13 cellular contexts compared by ENCODE assay signal in the genomic region with DNA sequence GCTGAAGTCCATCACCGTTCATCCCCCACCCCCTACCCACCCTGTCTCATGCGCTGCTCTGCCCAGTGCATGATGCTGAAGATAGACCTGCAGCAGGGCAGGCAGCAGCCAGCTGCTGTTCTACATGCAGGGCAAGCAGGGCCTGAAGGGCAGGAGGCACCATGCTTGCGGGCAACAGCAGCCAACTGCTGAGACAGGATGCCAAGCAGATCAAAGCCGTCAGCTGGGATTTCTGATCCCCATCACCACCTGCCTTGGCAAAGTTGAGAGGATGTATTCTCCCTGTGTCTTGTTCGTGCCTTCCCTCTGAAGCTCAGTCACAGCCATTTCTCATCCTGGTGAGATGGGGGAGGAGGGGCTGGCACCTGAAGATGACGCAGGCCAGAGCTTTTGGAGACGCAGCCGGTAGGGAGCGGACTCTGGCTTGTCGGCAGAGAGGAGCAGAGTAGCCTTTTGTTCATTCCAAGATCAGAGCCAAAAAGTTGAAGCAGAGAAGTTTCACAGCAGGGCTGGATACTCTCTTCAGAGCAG.
A peak's percentile ranks its signal among the peaks of the same experiment; 100 is the strongest.
DNase-seq lines count a peak whose midpoint lies in the region; ATAC-seq and TF ChIP-seq lines count a peak whose summit lies in the region.
"Had no signal": no experiment of that assay in that cellular context is flagged by ENCODE, and none has a peak within 500 bp of the region (broad histone marks: within the 10 kb centered on the region; RNA-seq: fewer than 3 reads in every experiment).

No MANE protein-coding gene starts in this region.

- H3K27me3 Mint-ChIP-seq in nephron progenitor cell (ENCODE audit: low read depth, poor library complexity): peaks cover under 1% of the 10 kb centered on the region

- no peaks in the 10 kb centered on the region for H3K36me3 ChIP-seq in Panc1 (ENCODE audit: control insufficient read depth, insufficient read depth, low read length)
- H3K36me3 ChIP-seq: HAP-1 had no signal

- no peaks in the 10 kb centered on the region for H3K36me3 Mint-ChIP-seq in nephron progenitor cell (ENCODE audit: low read depth)
- H3K36me3 Mint-ChIP-seq: CD14-positive monocyte; CD8-positive, alpha-beta T cell had no signal

- peak; percentile 60 for DNase-seq in Jurkat, Clone E6-1 (ENCODE audit: low read depth, low spot score)
- DNase-seq in Panc1 (ENCODE audit: low read depth, low spot score) (no peak), iPS-NIHi7 (ENCODE audit: extremely low spot score) (peak; percentile 8), pons (ENCODE audit: low spot score) (peak; percentile 14), omental fat pad (ENCODE audit: low spot score) (no peak), Right ventricle myocardium superior (no peak), nephron progenitor cell (no peak)
- DNase-seq: CD8-positive, alpha-beta T cell; COR-L47; DMS53; GF-D8 had no signal

- H3K9me3 Mint-ChIP-seq in nephron progenitor cell: no peaks in the 10 kb centered on the region
- H3K9me3 Mint-ChIP-seq: CD8-positive, alpha-beta T cell had no signal

- ATAC-seq in Panc1: peak; percentile 48; the same call in 1 of the 2 replicates
- ATAC-seq in omental fat pad (ENCODE audit: low FRiP score): no peak
- ATAC-seq in Right ventricle myocardium superior (ENCODE audit: poor library complexity): no peak
- ATAC-seq: CD8-positive, alpha-beta T cell had no signal

- no TSS peak for BruUV-seq in Panc1 (replicated peaks; lab: Mats Ljungman, UMichigan)

- no peaks in the 10 kb centered on the region for H3K4me1 ChIP-seq in Panc1 (ENCODE audit: control insufficient read depth, insufficient read depth, low read length)
- H3K4me1 ChIP-seq: HAP-1 had no signal

- 0 out of 2 replicates have a peak, but pooled peaks cover 2% of the 10 kb centered on the region for H3K27me3 ChIP-seq in Panc1 (ENCODE audit: control insufficient read depth, insufficient read depth, low read length)

- POLR2A ChIA-PET in Panc1 (lab: Charles Lee): no interaction called here

- H3K27ac ChIP-seq in Panc1 (ENCODE audit: low read length): no peak overlapping the region

- in situ Hi-C loops in Panc1 (cut with HindIII; ENCODE audit: low pct_unique_long_range_greater_than_20kb, low sequenced_read_pairs): no loop called here

- H3K4me3 ChIP-seq in Jurkat, Clone E6-1 (ENCODE audit: low read length): no peak overlapping the region
- no peak overlapping the region for H3K4me3 ChIP-seq in Panc1 (ENCODE audit: low read depth in 2 of 2, low read length in 2 of 2)
- H3K4me3 ChIP-seq: HAP-1 had no signal

- no peak for TF ChIP-seq CTCF in Panc1 (IDR thresholded peaks at IDR 0.05)
- no peak for TF ChIP-seq CTCF in omental fat pad (IDR thresholded peaks at IDR 0.05)
- TF ChIP-seq CTCF in nephron progenitor cell (IDR thresholded peaks at IDR 0.05): no peak

- intact Hi-C loops in Panc1 (cut with micrococcal nuclease; ENCODE audit: unreplicated experiment) (no loop called here), Right ventricle myocardium superior (cut with DNase I) (no loop called here)

- no peak overlapping the region for H3K4me3 Mint-ChIP-seq in nephron progenitor cell
- H3K4me3 Mint-ChIP-seq: CD14-positive monocyte; CD8-positive, alpha-beta T cell had no signal

- H3K4me1 Mint-ChIP-seq in nephron progenitor cell: no peaks in the 10 kb centered on the region
- H3K4me1 Mint-ChIP-seq: CD14-positive monocyte had no signal

- no peak overlapping the region for H3K27ac Mint-ChIP-seq in nephron progenitor cell
- H3K27ac Mint-ChIP-seq: CD14-positive monocyte; CD8-positive, alpha-beta T cell had no signal

- no peaks in the 10 kb centered on the region for H3K9me3 ChIP-seq in Panc1 (ENCODE audit: control insufficient read depth, insufficient read depth, low read depth, low read length)
- H3K9me3 ChIP-seq: HAP-1 had no signal

- CTCF ChIA-PET in Panc1 (lab: Charles Lee): no interaction called here

Comparison
In these comparisons a context has a peak if more than half of its experiments do, and no peak if none do; other contexts are left out.
1. DNase-seq: peak in Jurkat, Clone E6-1 (single experiment), iPS-NIHi7 (single experiment) and pons (single experiment); none in Panc1 (single experiment), omental fat pad (single experiment), Right ventricle myocardium superior (single experiment) and nephron progenitor cell (single experiment).